In genomic region chr7:153859239-153859638, GRCh38 we compare ENCODE assay signal across 33 cellular contexts.
"Had no signal": no experiment of that assay in that cellular context is flagged by ENCODE, and none has a peak within 500 bp of the region (broad histone marks: within the 10 kb centered on the region; RNA-seq: fewer than 3 reads in every experiment).

No MANE protein-coding gene starts in this region.

- H3K36me3 ChIP-seq: adrenal gland, ascending aorta, brain microvascular endothelial cell, breast epithelium, cardiac muscle cell had no signal

- H3K9me3 ChIP-seq: adrenal gland, body of pancreas had no signal

- ATAC-seq: activated naive CD4-positive, alpha-beta T cell treated with anti-CD3 and anti-CD28 coated beads, Interleukin-2, amount 50 U/mL, for 72 hours; activated naive CD8-positive, alpha-beta T cell treated with anti-CD3 and anti-CD28 coated beads, Interleukin-2, amount 50 U/mL, for 24 hours; activated T-cell treated with anti-CD3 and anti-CD28 coated beads, Interleukin-2, amount 50 U/mL, for 4 hours; activated T-cell treated with anti-CD3 and anti-CD28 coated beads, Interleukin-2, amount 50 U/mL, for 72 hours; activated T-helper 17 cell treated with anti-CD3 and anti-CD28 coated beads, Interleukin-2, amount 50 U/mL, for 72 hours; body of pancreas had no signal

- DNase-seq: activated effector memory CD4-positive, alpha-beta T cell treated with anti-CD3 and anti-CD28 coated beads, Interleukin-2, amount 50 U/mL, for 16 hours; activated effector memory CD4-positive, alpha-beta T cell treated with Interleukin-2 at 50 U/mL for 16 hours; activated gamma-delta T cell; activated gamma-delta T cell treated with Interleukin-2 at 50 U/mL for 16 hours; activated naive CD4-positive, alpha-beta T cell; activated naive CD4-positive, alpha-beta T cell treated with anti-CD3 and anti-CD28 coated beads for 36 hours; activated naive CD4-positive, alpha-beta T cell treated with anti-CD3 and anti-CD28 coated beads, Interleukin-2, amount 10 ng/mL, durations not matched to agents 7 days and 5 days; activated naive CD4-positive, alpha-beta T cell treated with anti-CD3 and anti-CD28 coated beads, Interleukin-2, amount 50 U/mL, for 16 hours; activated naive CD4-positive, alpha-beta T cell treated with Interleukin-2 at 50 U/mL for 16 hours; activated naive CD8-positive, alpha-beta T cell treated with anti-CD3 and anti-CD28 coated beads for 36 hours; activated naive CD8-positive, alpha-beta T cell treated with anti-CD3 and anti-CD28 coated beads, Interleukin-2, amount 10 ng/mL, durations not matched to agents 7 days and 5 days; activated naive CD8-positive, alpha-beta T cell treated with anti-CD3 and anti-CD28 coated beads, Interleukin-2, amount 50 U/mL, for 24 hours; activated T-cell treated with anti-CD3 and anti-CD28 coated beads, Interleukin-2, amount 50 U/mL, for 1 hour; activated T-cell treated with anti-CD3 and anti-CD28 coated beads, Interleukin-2, amount 50 U/mL, for 24 hours; activated T-cell treated with anti-CD3 and anti-CD28 coated beads, Interleukin-2, amount 50 U/mL, for 4 hours; activated T-cell treated with anti-CD3 and anti-CD28 coated beads, Interleukin-2, amount 50 U/mL, for 48 hours; activated T-cell treated with anti-CD3 and anti-CD28 coated beads, Interleukin-2, amount 50 U/mL, for 72 hours; adrenal gland; amniotic stem cell; amygdala; anterior cingulate cortex; aorta; body of pancreas; brain microvascular endothelial cell; caudate nucleus; central memory CD4-positive, alpha-beta T cell; cerebellar nuclear complex had no signal

- FAIRE-seq: astrocyte had no signal

- H3K4me1 ChIP-seq: adrenal gland, ascending aorta, body of pancreas, breast epithelium had no signal

- H3K27ac ChIP-seq: adrenal gland, ascending aorta, body of pancreas, brain microvascular endothelial cell, breast epithelium, cardiac muscle cell had no signal

- H3K4me3 ChIP-seq: adrenal gland, ascending aorta, body of pancreas, breast epithelium, cardiac muscle cell had no signal

- H3K27me3 ChIP-seq: adrenal gland, ascending aorta, body of pancreas, brain microvascular endothelial cell, breast epithelium, cardiac muscle cell had no signal
